In the genomic region with DNA sequence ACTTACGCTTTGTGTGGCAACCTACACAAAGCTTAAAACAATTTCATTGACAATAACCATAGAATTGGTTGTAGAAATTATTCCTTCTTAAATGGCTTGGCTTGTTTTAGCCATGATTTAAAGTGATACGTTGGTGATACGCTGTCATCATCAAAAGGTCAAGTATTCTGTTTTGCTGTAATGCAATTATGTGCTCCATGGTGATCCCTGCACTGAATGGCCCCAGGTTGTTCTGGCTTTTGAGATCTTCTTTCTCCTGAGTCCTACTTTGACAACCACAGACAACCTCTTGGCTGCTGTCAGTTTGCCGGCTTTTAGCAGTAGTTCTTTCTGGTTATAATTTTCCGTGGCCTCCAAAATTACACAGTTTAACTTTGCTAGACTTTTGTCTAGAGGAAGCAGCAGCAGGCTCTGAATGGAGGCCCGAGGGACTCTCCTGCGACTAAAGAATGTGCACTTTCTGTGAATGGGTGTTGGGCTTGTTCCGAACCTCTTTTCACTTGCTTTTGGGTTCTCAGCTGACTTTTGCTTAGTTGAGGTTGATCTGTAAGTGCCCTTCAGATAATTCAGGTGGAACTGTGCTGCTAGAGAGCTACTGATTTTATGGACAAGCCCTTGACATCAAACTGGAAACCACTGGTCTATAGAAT, we compare ENCODE assay signal across 20 cellular contexts.
"Had no signal": no experiment of that assay in that cellular context is flagged by ENCODE, and none has a peak within 500 bp of the region (broad histone marks: within the 10 kb centered on the region; RNA-seq: fewer than 3 reads in every experiment).

No MANE protein-coding gene starts in this region.

- H3K9me3 ChIP-seq: esophagus squamous epithelium, gastrocnemius medialis had no signal

- H3K36me3 Mint-ChIP-seq: activated naive CD8-positive, alpha-beta T cell treated with anti-CD3 and anti-CD28 coated beads, Interleukin-2, amount 10 ng/mL, durations not matched to agents 7 days and 5 days; natural killer cell; stimulated activated naive B cell treated with anti-CD40 and anti-IgM and Interleukin-4, amounts not matched to agents 10 μg/mL and 1 μg/mL and 100 μg/mL, for 72 hours; type B pancreatic cell had no signal

- ATAC-seq: activated T-cell treated with anti-CD3 and anti-CD28 coated beads, Interleukin-2, amount 50 U/mL, for 72 hours; gastrocnemius medialis; left ventricle myocardium superior; natural killer cell; sciatic nerve; stimulated activated naive B cell treated with anti-CD40 and anti-IgM and Interleukin-4, amounts not matched to agents 10 μg/mL and 1 μg/mL and 100 μg/mL, for 72 hours had no signal

- H3K27me3 ChIP-seq: esophagus squamous epithelium, gastrocnemius medialis had no signal

- H3K27ac ChIP-seq: coronary artery, esophagus squamous epithelium, gastrocnemius medialis had no signal

- H3K4me3 Mint-ChIP-seq: activated CD4-positive, alpha-beta memory T cell treated with anti-CD3 and anti-CD28 coated beads for 36 hours; activated naive CD4-positive, alpha-beta T cell treated with anti-CD3 and anti-CD28 coated beads for 36 hours; activated naive CD8-positive, alpha-beta T cell treated with anti-CD3 and anti-CD28 coated beads, Interleukin-2, amount 10 ng/mL, durations not matched to agents 7 days and 5 days; activated T-cell treated with anti-CD3 and anti-CD28 coated beads, Interleukin-2, amount 50 U/mL, for 72 hours; natural killer cell; stimulated activated naive B cell treated with anti-CD40 and anti-IgM and Interleukin-4, amounts not matched to agents 10 μg/mL and 1 μg/mL and 100 μg/mL, for 72 hours; type B pancreatic cell had no signal

- H3K4me3 ChIP-seq: coronary artery, esophagus squamous epithelium, gastrocnemius medialis had no signal

- H3K36me3 ChIP-seq: esophagus squamous epithelium, gastrocnemius medialis had no signal

- H3K9me3 Mint-ChIP-seq: activated naive CD4-positive, alpha-beta T cell treated with anti-CD3 and anti-CD28 coated beads for 36 hours; type B pancreatic cell had no signal

- H3K27ac Mint-ChIP-seq: activated CD4-positive, alpha-beta memory T cell treated with anti-CD3 and anti-CD28 coated beads for 36 hours; activated naive CD4-positive, alpha-beta T cell treated with anti-CD3 and anti-CD28 coated beads for 36 hours; activated naive CD8-positive, alpha-beta T cell treated with anti-CD3 and anti-CD28 coated beads, Interleukin-2, amount 10 ng/mL, durations not matched to agents 7 days and 5 days; activated T-cell treated with anti-CD3 and anti-CD28 coated beads, Interleukin-2, amount 50 U/mL, for 72 hours; natural killer cell; stimulated activated naive B cell treated with anti-CD40 and anti-IgM and Interleukin-4, amounts not matched to agents 10 μg/mL and 1 μg/mL and 100 μg/mL, for 72 hours; type B pancreatic cell had no signal

- H3K4me1 Mint-ChIP-seq: activated naive CD8-positive, alpha-beta T cell treated with anti-CD3 and anti-CD28 coated beads, Interleukin-2, amount 10 ng/mL, durations not matched to agents 7 days and 5 days; natural killer cell; stimulated activated naive B cell treated with anti-CD40 and anti-IgM and Interleukin-4, amounts not matched to agents 10 μg/mL and 1 μg/mL and 100 μg/mL, for 72 hours had no signal

- DNase-seq: activated CD4-positive, alpha-beta memory T cell treated with anti-CD3 and anti-CD28 coated beads for 36 hours; activated CD4-positive, alpha-beta T cell treated with anti-CD3 and anti-CD28 coated beads for 48 hours; activated effector memory CD4-positive, alpha-beta T cell treated with Interleukin-2 at 50 U/mL for 16 hours; activated naive CD4-positive, alpha-beta T cell treated with anti-CD3 and anti-CD28 coated beads for 36 hours; activated naive CD8-positive, alpha-beta T cell treated with anti-CD3 and anti-CD28 coated beads, Interleukin-2, amount 10 ng/mL, durations not matched to agents 7 days and 5 days; activated T-cell treated with anti-CD3 and anti-CD28 coated beads, Interleukin-2, amount 50 U/mL, for 72 hours; amniotic stem cell; esophagus squamous epithelium; gastrocnemius medialis; head of caudate nucleus; hypothalamus; left ventricle myocardium superior; midbrain; natural killer cell; small intestine; stimulated activated CD8-positive, alpha-beta memory T cell treated with anti-CD3 and anti-CD28 coated beads, Interleukin-4, amount 100 ng/mL, for 48 hours; stimulated activated naive B cell treated with anti-CD40 and anti-IgM and Interleukin-4, amounts not matched to agents 10 μg/mL and 1 μg/mL and 100 μg/mL, for 72 hours had no signal

- H3K4me1 ChIP-seq: esophagus squamous epithelium, gastrocnemius medialis had no signal
